Comparison of ENCODE assay signal across 13 cellular contexts in genomic region chr3:25455316-25456232, GRCh38. TPM values are rescaled to one million over a fixed set of nuclear protein-coding genes. Genes with fewer than 3 reads are reported as not detected.
A peak's percentile ranks its signal among the peaks of the same experiment; 100 is the strongest.
DNase-seq lines count a peak whose midpoint lies in the region; ATAC-seq, FAIRE-seq and TF ChIP-seq lines count a peak whose summit lies in the region.
"Had no signal": no experiment of that assay in that cellular context is flagged by ENCODE, and none has a peak within 500 bp of the region (broad histone marks: within the 10 kb centered on the region; RNA-seq: fewer than 3 reads in every experiment).

No MANE protein-coding gene starts in this region.

- no peaks in the 10 kb centered on the region for H3K27me3 ChIP-seq in neuron (ENCODE audit: insufficient read depth, low read length)

- DNase-seq in AG08395 (ENCODE audit: low spot score) (peak; percentile 71), NCI-H69 (lab: John Stamatoyannopoulos, UW) (peak; percentile 79), fibroblast of mammary gland (ENCODE audit: low read depth) (peak; percentile 80), frontal cortex (ENCODE audit: low spot score in 2 of 2) (no peak), DMS53 (lab: John Stamatoyannopoulos, UW) (no peak)
- DNase-seq: activated CD4-positive, CD25-positive, alpha-beta regulatory T cell treated with anti-CD3 and anti-CD28 coated beads, Interleukin-2, amount 50 U/mL, for 72 hours; CD4-positive, CD25-positive, alpha-beta regulatory T cell; NCI-H748 treated with DMSO at 0.1 percent for 48 hours had no signal

- no peaks in the 10 kb centered on the region for H3K9me3 ChIP-seq in neuron (ENCODE audit: low read length)

- H2AFZ ChIP-seq in neuron (ENCODE audit: low read depth, low read length): peak overlapping the region; percentile 4

- no peaks in the 10 kb centered on the region for H3K36me3 ChIP-seq in neuron (ENCODE audit: insufficient read depth, low read length)

- H3K4me3 ChIP-seq in fibroblast of mammary gland (ENCODE audit: control insufficient read depth, low read depth, low read length) (no peak overlapping the region), neuron (ENCODE audit: low read length) (no peak overlapping the region)

- no peak for ATAC-seq in GM21619 (IDR thresholded peaks at IDR 0.05; ENCODE audit: unreplicated experiment)
- no peak for ATAC-seq in HG03442 (IDR thresholded peaks at IDR 0.05; ENCODE audit: unreplicated experiment)

- no peak for TF ChIP-seq CTCF in fibroblast of mammary gland (conservative IDR thresholded peaks at IDR 0.05; ENCODE audit: control insufficient read depth, insufficient read depth, low read depth, low read length)

- peaks cover 35% of the 10 kb centered on the region for H3K4me1 ChIP-seq in neuron (ENCODE audit: insufficient read depth, low read length)

- no peak for FAIRE-seq in frontal cortex (lab: Jason Lieb, UNC)
- FAIRE-seq: colon, GM19239 had no signal

RNA-seq across cellular contexts. Expression of gene RARB, which starts 27.5 kb away (rescaled TPM):
- 28.5 TPM for total RNA-seq in frontal cortex
- total RNA-seq: CD4-positive, CD25-positive, alpha-beta regulatory T cell had no signal

Comparison
In these comparisons a context has a peak if more than half of its experiments do, and no peak if none do; other contexts are left out.
1. DNase-seq: peak in AG08395 (single experiment), NCI-H69 (single experiment) and fibroblast of mammary gland (single experiment); none in frontal cortex (0 of 2) and DMS53 (single experiment).